Comparison of ENCODE assay signal across 20 cellular contexts in the genomic region with DNA sequence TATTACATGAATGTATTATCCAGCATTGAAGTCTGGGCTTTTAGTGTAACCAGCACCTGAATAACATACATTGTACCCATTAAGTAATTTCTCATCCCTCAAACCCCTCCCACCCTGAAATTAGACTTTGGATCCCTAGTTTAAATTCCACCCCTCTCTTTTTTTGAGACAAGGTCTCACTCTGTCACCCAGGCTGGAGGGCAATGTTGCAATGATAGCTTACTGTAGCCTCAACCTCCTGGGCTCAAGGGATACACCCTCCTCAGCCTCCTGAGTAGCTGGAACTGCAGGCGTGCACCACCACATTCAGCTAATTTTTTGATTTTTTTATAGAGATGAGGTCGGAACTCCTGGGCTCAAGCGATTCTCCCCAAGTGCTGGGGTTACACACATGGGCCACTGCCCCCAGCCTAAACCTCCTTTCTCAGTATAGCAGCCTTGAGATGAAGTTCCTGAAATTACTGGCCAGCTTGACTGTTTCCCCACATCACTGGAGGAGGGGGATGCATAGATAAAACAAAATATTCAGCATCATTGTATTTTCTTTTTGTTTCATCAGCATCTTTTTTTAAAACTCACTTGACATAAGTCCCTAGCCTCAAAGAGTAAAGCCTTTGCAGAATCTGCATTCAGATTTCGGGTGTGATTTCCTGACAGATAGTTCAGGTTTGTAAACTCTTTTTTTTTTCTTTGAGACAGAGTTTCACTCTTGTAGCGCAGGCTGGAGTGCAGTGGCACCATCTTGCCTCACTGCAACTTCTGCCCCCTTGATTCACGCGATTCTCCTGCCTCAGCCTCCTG.
"Had no signal": no experiment of that assay in that cellular context is flagged by ENCODE, and none has a peak within 500 bp of the region (broad histone marks: within the 10 kb centered on the region; RNA-seq: fewer than 3 reads in every experiment).

No MANE protein-coding gene starts in this region.

- H3K27ac Mint-ChIP-seq: activated CD8-positive, alpha-beta T cell treated with anti-CD3 and anti-CD28 coated beads, Interleukin-2, amount 10 ng/mL, durations not matched to agents 7 days and 5 days; activated naive CD4-positive, alpha-beta T cell treated with anti-CD3 and anti-CD28 coated beads for 36 hours; dendritic cell treated with granulocyte-macrophage colony-stimulating factor and Interleukin-4, amounts not matched to agents 40 ng/mL and 50 ng/mL, for 4 days; T-helper 2 cell treated with Interferon-gamma antibody and Interleukin-4, amounts not matched to agents 5 μg/mL and 100 μg/mL, for 36 hours had no signal

- H3K27me3 Mint-ChIP-seq: dendritic cell treated with granulocyte-macrophage colony-stimulating factor and Interleukin-4, amounts not matched to agents 40 ng/mL and 50 ng/mL, for 4 days; naive thymus-derived CD8-positive, alpha-beta T cell had no signal

- ATAC-seq: activated CD8-positive, alpha-beta T cell treated with anti-CD3 and anti-CD28 coated beads, Interleukin-2, amount 10 ng/mL, durations not matched to agents 7 days and 5 days; foreskin keratinocyte; heart right ventricle; lower lobe of right lung; naive thymus-derived CD8-positive, alpha-beta T cell; right cardiac atrium had no signal

- H3K9me3 Mint-ChIP-seq: activated naive CD4-positive, alpha-beta T cell treated with anti-CD3 and anti-CD28 coated beads for 36 hours; dendritic cell treated with granulocyte-macrophage colony-stimulating factor and Interleukin-4, amounts not matched to agents 40 ng/mL and 50 ng/mL, for 4 days; naive thymus-derived CD8-positive, alpha-beta T cell; neural crest cell; T-helper 2 cell treated with Interferon-gamma antibody and Interleukin-4, amounts not matched to agents 5 μg/mL and 100 μg/mL, for 36 hours had no signal

- H3K9me3 ChIP-seq: esophagus muscularis mucosa, heart right ventricle, lower lobe of right lung, spleen, tibial nerve had no signal

- H3K4me3 ChIP-seq: esophagus muscularis mucosa, heart right ventricle, lower lobe of right lung, spleen, tibial nerve had no signal

- H3K27ac ChIP-seq: brain microvascular endothelial cell, esophagus muscularis mucosa, foreskin keratinocyte, heart right ventricle, lower lobe of right lung, spleen had no signal

- H3K36me3 ChIP-seq: brain microvascular endothelial cell, lower lobe of right lung, tibial nerve had no signal

- DNase-seq: activated CD4-positive, alpha-beta T cell treated with anti-CD3 and anti-CD28 coated beads for 4 hours; activated CD4-positive, CD25-positive, alpha-beta regulatory T cell; activated CD8-positive, alpha-beta T cell treated with anti-CD3 and anti-CD28 coated beads, Interleukin-2, amount 10 ng/mL, durations not matched to agents 7 days and 5 days; activated effector memory CD4-positive, alpha-beta T cell treated with anti-CD3 and anti-CD28 coated beads, Interleukin-2, amount 50 U/mL, for 16 hours; activated naive CD4-positive, alpha-beta T cell treated with anti-CD3 and anti-CD28 coated beads for 36 hours; amniotic stem cell; brain microvascular endothelial cell; foreskin keratinocyte; heart right ventricle; lower lobe of right lung; mesenchymal stem cell; naive thymus-derived CD8-positive, alpha-beta T cell; right cardiac atrium; spleen; stimulated activated naive CD4-positive, alpha-beta T cell had no signal

- H3K4me3 Mint-ChIP-seq: activated CD8-positive, alpha-beta T cell treated with anti-CD3 and anti-CD28 coated beads, Interleukin-2, amount 10 ng/mL, durations not matched to agents 7 days and 5 days; activated naive CD4-positive, alpha-beta T cell treated with anti-CD3 and anti-CD28 coated beads for 36 hours; dendritic cell treated with granulocyte-macrophage colony-stimulating factor and Interleukin-4, amounts not matched to agents 40 ng/mL and 50 ng/mL, for 4 days; naive thymus-derived CD8-positive, alpha-beta T cell; neural crest cell; T-helper 2 cell treated with Interferon-gamma antibody and Interleukin-4, amounts not matched to agents 5 μg/mL and 100 μg/mL, for 36 hours had no signal

- H3K27me3 ChIP-seq: brain microvascular endothelial cell, esophagus muscularis mucosa, foreskin keratinocyte, heart right ventricle, spleen, tibial nerve had no signal
